ENCODE assay signal across 1 cellular context in genomic region chr1:11927866-11928592, GRCh38.
TF ChIP-seq lines count a peak whose summit lies in the region.

No MANE protein-coding gene starts in this region.

TF ChIP-seq in HepG2, 621 proteins besides CTCF, POLR2A, EP300 and RAD21 (continued from another document and continues in another):
- TF ChIP-seq PAXIP1 (CRISPR knock-in tag; conservative IDR thresholded peaks at IDR 0.05) = peak; percentile 57
- TF ChIP-seq ZNF124 (CRISPR knock-in tag; IDR thresholded peaks at IDR 0.05) = 0 out of 2 replicates have a peak, but pooled peaks have one; percentile 25
- 0 out of 2 replicates have a peak, but pooled peaks have one; percentile 20 for TF ChIP-seq ZFX (CRISPR knock-in tag; IDR thresholded peaks at IDR 0.05; ENCODE audit: low read depth)
- TF ChIP-seq KDM5A (IDR thresholded peaks at IDR 0.05; ENCODE audit: borderline replicate concordance, low read length) = peak; percentile 27; the same call in 1 of the 2 replicates
- TF ChIP-seq PHF5A (CRISPR knock-in tag; IDR thresholded peaks at IDR 0.05; ENCODE audit: low read depth, unreplicated experiment) = no peak
- TF ChIP-seq TOPORS (CRISPR knock-in tag; IDR thresholded peaks at IDR 0.05) = no peak
- no peak for TF ChIP-seq ZNF180 (CRISPR knock-in tag; IDR thresholded peaks at IDR 0.05; ENCODE audit: borderline replicate concordance, low read depth)
- peak; percentile 27; the same call in 1 of the 2 replicates for TF ChIP-seq CSRNP1 (CRISPR knock-in tag; IDR thresholded peaks at IDR 0.05)
- no peak for TF ChIP-seq ZSCAN31 (CRISPR knock-in tag; IDR thresholded peaks at IDR 0.05; ENCODE audit: low read depth)
- 0 out of 2 replicates have a peak, but pooled peaks have one; percentile 25 for TF ChIP-seq ZBTB33 (CRISPR knock-in tag; IDR thresholded peaks at IDR 0.05)
- TF ChIP-seq DPF2 (CRISPR knock-in tag; IDR thresholded peaks at IDR 0.05; ENCODE audit: borderline replicate concordance, low read depth) = peak; percentile 43; the same call in 1 of the 2 replicates
- TF ChIP-seq CEBPB (IDR thresholded peaks at IDR 0.05; ENCODE audit: borderline replicate concordance, low read depth, low read length) = peak; percentile 75
- TF ChIP-seq TCF12 (IDR thresholded peaks at IDR 0.05) = no peak
- TF ChIP-seq TCF12 (CRISPR knock-in tag; IDR thresholded peaks at IDR 0.05) = no peak
- TF ChIP-seq NCOA1 (CRISPR knock-in tag; IDR thresholded peaks at IDR 0.05) = no peak
- TF ChIP-seq TEAD3 (CRISPR knock-in tag; optimal IDR thresholded peaks at IDR 0.05; ENCODE audit: borderline replicate concordance) = peak; percentile 55
- peak; percentile 48 for TF ChIP-seq HMG20A (CRISPR knock-in tag; IDR thresholded peaks at IDR 0.05; ENCODE audit: borderline replicate concordance)
- peak; percentile 59 for TF ChIP-seq GATAD2A (CRISPR knock-in tag; IDR thresholded peaks at IDR 0.05)
- TF ChIP-seq CHD2 (IDR thresholded peaks at IDR 0.05; ENCODE audit: low read depth, low read length) = no peak
- no peak for TF ChIP-seq ZIK1 (CRISPR knock-in tag; IDR thresholded peaks at IDR 0.05; ENCODE audit: borderline replicate concordance, low read depth)
- TF ChIP-seq NCOR1 (IDR thresholded peaks at IDR 0.05; ENCODE audit: borderline replicate concordance, low read length) = peak; percentile 84
- no peak; the same call in 1 of the 2 replicates for TF ChIP-seq ERF (CRISPR knock-in tag; IDR thresholded peaks at IDR 0.05)
- peak; percentile 66; the same call in 1 of the 2 replicates for TF ChIP-seq PRDM10 (CRISPR knock-in tag; IDR thresholded peaks at IDR 0.05; ENCODE audit: low read depth)
- TF ChIP-seq ZNF205 (CRISPR knock-in tag; IDR thresholded peaks at IDR 0.05) = peak; percentile 54; the same call in 1 of the 2 replicates
- TF ChIP-seq SMYD3 (CRISPR knock-in tag; IDR thresholded peaks at IDR 0.05) = no peak
- 0 out of 2 replicates have a peak, but pooled peaks have one; percentile 53 for TF ChIP-seq ZNF101 (CRISPR knock-in tag; IDR thresholded peaks at IDR 0.05; ENCODE audit: borderline replicate concordance, low read depth)
- no peak for TF ChIP-seq ZNF234 (CRISPR knock-in tag; conservative IDR thresholded peaks at IDR 0.05)
- TF ChIP-seq HNRNPL (IDR thresholded peaks at IDR 0.05; ENCODE audit: low read depth, low read length) = no peak
- TF ChIP-seq JUN (CRISPR knock-in tag; IDR thresholded peaks at IDR 0.05) = 0 out of 2 replicates have a peak, but pooled peaks have one; percentile 30
- TF ChIP-seq BCL3 (CRISPR knock-in tag; IDR thresholded peaks at IDR 0.05) = no peak
- TF ChIP-seq MLXIP (CRISPR knock-in tag; IDR thresholded peaks at IDR 0.05; ENCODE audit: borderline replicate concordance) = 0 out of 2 replicates have a peak, but pooled peaks have one; percentile 54
- peak; percentile 31 for TF ChIP-seq MAX (IDR thresholded peaks at IDR 0.05)
- TF ChIP-seq ZFP62 (CRISPR knock-in tag; IDR thresholded peaks at IDR 0.05) = no peak
- TF ChIP-seq ZFP91 (CRISPR knock-in tag; IDR thresholded peaks at IDR 0.05; ENCODE audit: borderline replicate concordance) = 0 out of 2 replicates have a peak, but pooled peaks have one; percentile 18
- no peak for TF ChIP-seq ARNT2 (CRISPR knock-in tag; IDR thresholded peaks at IDR 0.05; ENCODE audit: low read depth)
- peak; percentile 63 for TF ChIP-seq SALL1 (CRISPR knock-in tag; IDR thresholded peaks at IDR 0.05)
